19 cellular contexts compared by ENCODE assay signal in genomic region chr6:22952076-22952475, GRCh38.
DNase-seq lines count a peak whose midpoint lies in the region; ATAC-seq and TF ChIP-seq lines count a peak whose summit lies in the region.
"Had no signal": no experiment of that assay in that cellular context is flagged by ENCODE, and none has a peak within 500 bp of the region (broad histone marks: within the 10 kb centered on the region; RNA-seq: fewer than 3 reads in every experiment).

No MANE protein-coding gene starts in this region.

- H3K4me3 ChIP-seq in AG10803 (ENCODE audit: low read length), result no peak overlapping the region
- no peak overlapping the region for H3K4me3 ChIP-seq in osteoblast (ENCODE audit: insufficient read depth, low read length)

- no peaks in the 10 kb centered on the region for H3K9me3 ChIP-seq in osteoblast (ENCODE audit: low read depth, low read length)

- H4K20me1 ChIP-seq in osteoblast (ENCODE audit: insufficient read depth, low read length), result no peaks in the 10 kb centered on the region

- H3K4me2 ChIP-seq in osteoblast (ENCODE audit: insufficient read depth, low read length), result no peak overlapping the region

- H3K79me2 ChIP-seq in osteoblast (ENCODE audit: insufficient read depth, low read length), result no peaks in the 10 kb centered on the region

- ATAC-seq in GM21526 (IDR thresholded peaks at IDR 0.05; ENCODE audit: low FRiP score, unreplicated experiment), result no peak
- ATAC-seq: HepG2 had no signal

- H3K9me3 Mint-ChIP-seq in progenitor cell of endocrine pancreas (ENCODE audit: low read depth), result peaks cover 6% of the 10 kb centered on the region
- H3K9me3 Mint-ChIP-seq: HFFc6 had no signal

- peak; percentile 25 for DNase-seq in AG10803 (ENCODE audit: low read depth)
- peak; percentile 31 for DNase-seq in SK-MEL-5 (ENCODE audit: low read depth, low spot score)
- DNase-seq in fibroblast of the conjunctiva (ENCODE audit: low read depth), result peak; percentile 10
- no peak for DNase-seq in osteoblast (ENCODE audit: insufficient read length, low spot score, missing footprints)
- no peak for DNase-seq in ACHN
- DNase-seq in T-helper 9 cell, result no peak
- DNase-seq in progenitor cell of endocrine pancreas (ENCODE audit: low spot score, unreplicated experiment), result no peak
- DNase-seq: C1 segment of cervical spinal cord; CD8-positive, alpha-beta memory T cell; HFFc6; KG1; NCI-H1417 treated with DMSO at 0.1 percent for 48 hours; NCI-H187 treated with DMSO at 0.1 percent for 48 hours; NCI-H2227 treated with DMSO at 0.1 percent for 48 hours; NCI-H510A treated with DMSO at 0.1 percent for 48 hours; NCI-H774; Right ventricle myocardium superior had no signal

- in situ Hi-C loops in SK-MEL-5 (cut with HindIII; ENCODE audit: low pct_unique_long_range_greater_than_20kb, low sequenced_read_pairs), result no loop called here
- in situ Hi-C loops in ACHN (cut with HindIII; ENCODE audit: low pct_ligation_motif_present, low pct_unique_long_range_greater_than_20kb, low sequenced_read_pairs), result no loop called here

- no peaks in the 10 kb centered on the region for H3K27me3 ChIP-seq in osteoblast (ENCODE audit: insufficient read depth, low read length)

- H3K36me3 Mint-ChIP-seq in progenitor cell of endocrine pancreas (ENCODE audit: insufficient read depth), result no peaks in the 10 kb centered on the region
- H3K36me3 Mint-ChIP-seq: CD8-positive, alpha-beta memory T cell had no signal

- H3K27ac ChIP-seq in osteoblast (ENCODE audit: low read depth, low read length), result no peak overlapping the region

- H2AFZ ChIP-seq in osteoblast (ENCODE audit: low read length), result peak overlapping the region; percentile 48

- no peaks in the 10 kb centered on the region for H3K4me1 ChIP-seq in osteoblast (ENCODE audit: insufficient read depth, low read length)

- no peak for TF ChIP-seq CTCF in AG10803 (conservative IDR thresholded peaks at IDR 0.05; ENCODE audit: low read length)
- no peak for TF ChIP-seq CTCF in osteoblast (IDR thresholded peaks at IDR 0.05; ENCODE audit: extremely low read depth, low read depth, low read length)
- no peak for TF ChIP-seq CTCF in progenitor cell of endocrine pancreas (IDR thresholded peaks at IDR 0.05; ENCODE audit: unreplicated experiment)

- H3K27me3 Mint-ChIP-seq in progenitor cell of endocrine pancreas, result no peaks in the 10 kb centered on the region
- H3K27me3 Mint-ChIP-seq: CD8-positive, alpha-beta memory T cell had no signal

- no peak overlapping the region for H3K27ac Mint-ChIP-seq in progenitor cell of endocrine pancreas
- H3K27ac Mint-ChIP-seq: CD8-positive, alpha-beta memory T cell; HFFc6 had no signal

- no peak overlapping the region for H3K4me3 Mint-ChIP-seq in progenitor cell of endocrine pancreas (ENCODE audit: low read depth)
- H3K4me3 Mint-ChIP-seq: CD8-positive, alpha-beta memory T cell; HFFc6 had no signal

- peaks cover 23% of the 10 kb centered on the region for H3K4me1 Mint-ChIP-seq in progenitor cell of endocrine pancreas (ENCODE audit: low read depth)

- no peaks in the 10 kb centered on the region for H3K36me3 ChIP-seq in osteoblast (ENCODE audit: insufficient read depth, low read length)

Comparison
In these comparisons a context has a peak if more than half of its experiments do, and no peak if none do; other contexts are left out.
1. DNase-seq: peak in AG10803 (single experiment), SK-MEL-5 (single experiment) and fibroblast of the conjunctiva (single experiment); none in osteoblast (single experiment), ACHN (single experiment), T-helper 9 cell (single experiment) and progenitor cell of endocrine pancreas (single experiment).